Comparison of ENCODE assay signal across 13 cellular contexts in genomic region chr3:48551651-48552050, GRCh38. TPM values are rescaled to one million over a fixed set of nuclear protein-coding genes. Genes with fewer than 3 reads are reported as not detected.
"Had no signal": no experiment of that assay in that cellular context is flagged by ENCODE, and none has a peak within 500 bp of the region (broad histone marks: within the 10 kb centered on the region; RNA-seq: fewer than 3 reads in every experiment).

No MANE protein-coding gene starts in this region.

RNA-seq across cellular contexts. Expression of gene UCN2, which starts 11.9 kb away (rescaled TPM):
- total RNA-seq: activated CD4-positive, alpha-beta memory T cell treated with anti-CD3 and anti-CD28 coated beads for 36 hours; activated CD4-positive, alpha-beta T cell treated with anti-CD3 and anti-CD28 coated beads for 36 hours; activated CD4-positive, alpha-beta T cell treated with anti-CD3 and anti-CD28 coated beads, Interleukin-2, amount 10 ng/mL, durations not matched to agents 24 days and 14 days; activated CD8-positive, alpha-beta memory T cell treated with anti-CD3 and anti-CD28 coated beads for 36 hours; activated CD8-positive, alpha-beta memory T cell treated with anti-CD3 and anti-CD28 coated beads, Interleukin-2, amount 10 ng/mL, durations not matched to agents 7 days and 5 days; activated CD8-positive, alpha-beta T cell treated with anti-CD3 and anti-CD28 coated beads, Interleukin-2, amount 10 ng/mL, durations not matched to agents 7 days and 5 days; activated naive CD4-positive, alpha-beta T cell treated with anti-CD3 and anti-CD28 coated beads for 36 hours; activated naive CD8-positive, alpha-beta T cell treated with anti-CD3 and anti-CD28 coated beads for 36 hours; activated T-helper 2 cell treated with anti-CD3 and anti-CD28 coated beads, Interferon-gamma antibody, Interleukin-2, Interleukin-4, amounts not matched to agents 10 μg/mL and 5 μg/mL and 100 μg/mL, durations not matched to agents 14 hours and 24 hours and 36 hours; dermis blood vessel endothelial cell; esophagus muscularis mucosa; gastrocnemius medialis; T-helper 17 cell had no signal
